25 cellular contexts compared by ENCODE assay signal in the genomic region with DNA sequence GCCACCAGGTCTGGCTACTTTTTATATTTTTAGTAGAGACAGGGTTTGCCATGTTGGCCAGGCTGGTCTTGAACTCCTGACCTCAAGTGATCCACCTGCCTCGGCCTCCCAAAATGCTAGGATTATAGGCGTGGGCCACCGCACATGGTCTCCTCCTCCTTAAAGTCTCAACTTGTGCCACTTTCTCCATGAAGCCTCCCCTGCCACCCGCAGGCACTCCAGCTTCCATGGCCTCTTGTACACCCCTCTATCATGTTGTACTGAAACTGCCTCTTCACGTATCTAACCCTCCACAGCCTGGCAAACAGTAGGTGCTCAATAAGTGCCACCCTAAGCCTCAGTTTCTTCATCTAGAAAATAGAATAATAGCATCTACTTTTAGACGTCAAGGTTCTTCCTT. TPM values are rescaled to one million over a fixed set of nuclear protein-coding genes. Genes with fewer than 3 reads are reported as not detected.
"Had no signal": no experiment of that assay in that cellular context is flagged by ENCODE, and none has a peak within 500 bp of the region (broad histone marks: within the 10 kb centered on the region; RNA-seq: fewer than 3 reads in every experiment).

No MANE protein-coding gene starts in this region.

- H3K4me1 ChIP-seq: parathyroid adenoma, psoas muscle, right lobe of liver, sigmoid colon, stomach, thyroid gland, tibial nerve, upper lobe of left lung had no signal

- DNase-seq: natural killer cell; occipital lobe; ovary; posterior cingulate gyrus; psoas muscle; right cardiac atrium; right lobe of liver; sigmoid colon; small intestine; stimulated activated CD4-positive, alpha-beta T cell treated with anti-CD3 and anti-CD28 coated beads, Interleukin-15, amount 100 ng/mL, for 24 hours; stimulated activated CD4-positive, alpha-beta T cell treated with anti-CD3 and anti-CD28 coated beads, Interleukin-2, amount 100 ng/mL, for 24 hours; stimulated activated CD4-positive, alpha-beta T cell treated with anti-CD3 and anti-CD28 coated beads, Interleukin-2, amount 100 ng/mL, for 48 hours; stimulated activated CD4-positive, alpha-beta T cell treated with anti-CD3 and anti-CD28 coated beads, Interleukin-4, amount 100 ng/mL, for 24 hours; stimulated activated naive B cell treated with anti-CD40 and anti-IgM and Interleukin-4, amounts not matched to agents 10 μg/mL and 1 μg/mL and 100 μg/mL, for 72 hours; stimulated activated naive CD4-positive, alpha-beta T cell treated with Interleukin-2 at 50 U/mL for 16 hours; stomach; thyroid gland; trophoblast cell; upper lobe of left lung had no signal

- H3K27ac ChIP-seq: neural progenitor cell, ovary, parathyroid adenoma, psoas muscle, right lobe of liver, sigmoid colon, stomach, thoracic aorta, thyroid gland, tibial nerve, upper lobe of left lung had no signal

- ATAC-seq: natural killer cell; psoas muscle; right cardiac atrium; right lobe of liver; stimulated activated effector memory CD8-positive, alpha-beta T cell treated with anti-CD3 and anti-CD28 coated beads, Interleukin-12 subunit alpha, Interleukin-12 subunit beta, amount 100 ng/mL, for 72 hours; stimulated activated naive B cell treated with anti-CD40 and anti-IgM and Interleukin-4, amounts not matched to agents 10 μg/mL and 1 μg/mL and 100 μg/mL, for 72 hours had no signal

- H3K4me3 ChIP-seq: neural progenitor cell, ovary, psoas muscle, right lobe of liver, sigmoid colon, stomach, thoracic aorta, thyroid gland, tibial nerve, upper lobe of left lung had no signal

- H3K9me3 ChIP-seq: ovary, psoas muscle, right lobe of liver, sigmoid colon, stomach, thoracic aorta, thyroid gland, tibial nerve, upper lobe of left lung had no signal

- H3K27me3 ChIP-seq: neural progenitor cell, ovary, right lobe of liver, sigmoid colon, thyroid gland, tibial nerve, upper lobe of left lung had no signal

- H3K36me3 ChIP-seq: neural progenitor cell, ovary, right lobe of liver, sigmoid colon, stomach, thoracic aorta, thyroid gland, tibial nerve, upper lobe of left lung had no signal

RNA-seq across cellular contexts. Expression of a gene that starts 39.9 kb away (rescaled TPM):
- total RNA-seq: occipital lobe, temporal lobe had no signal
